In genomic region chr1:244011251-244011650, GRCh38 we compare ENCODE assay signal across 2 cellular contexts.
TF ChIP-seq lines count a peak whose summit lies in the region.

No MANE protein-coding gene starts in this region.

TF ChIP-seq in SK-N-SH, 30 proteins besides CTCF, POLR2A, EP300 and RAD21:
- TF ChIP-seq MAX (IDR thresholded peaks at IDR 0.05; ENCODE audit: low read depth) (no peak), GABPA (IDR thresholded peaks at IDR 0.05; ENCODE audit: low read depth) (no peak), SIN3A (IDR thresholded peaks at IDR 0.05; ENCODE audit: borderline replicate concordance, low read depth, low read length) (no peak), NFIC (IDR thresholded peaks at IDR 0.05; ENCODE audit: borderline replicate concordance) (0 out of 2 replicates have a peak, but pooled peaks have one; percentile 10), ELF1 (IDR thresholded peaks at IDR 0.05) (no peak), TEAD4 (IDR thresholded peaks at IDR 0.05; ENCODE audit: borderline replicate concordance, insufficient read depth) (no peak), ZBTB33 (IDR thresholded peaks at IDR 0.05; ENCODE audit: borderline replicate concordance, low read depth) (no peak), MXI1 (IDR thresholded peaks at IDR 0.05; ENCODE audit: low read depth, low read length) (no peak)

TF ChIP-seq in endothelial cell of umbilical vein, 7 proteins besides CTCF, POLR2A, EP300 and RAD21 (continued from another document):
- no peak for TF ChIP-seq GATA2 (IDR thresholded peaks at IDR 0.05; ENCODE audit: insufficient read depth, insufficient read length, low read depth, low read length)
- no peak for TF ChIP-seq MAX (IDR thresholded peaks at IDR 0.05; ENCODE audit: insufficient read depth, insufficient read length)
- no peak for TF ChIP-seq JUN (IDR thresholded peaks at IDR 0.05; ENCODE audit: borderline replicate concordance, insufficient read depth, insufficient read length, low read depth)
- TF ChIP-seq MYC (IDR thresholded peaks at IDR 0.05; ENCODE audit: low read depth, low read length), result no peak
- no peak for TF ChIP-seq EZH2 (IDR thresholded peaks at IDR 0.05; ENCODE audit: borderline replicate concordance, low read depth, low read length, severe bottlenecking)
